In genomic region chr2:236945431-236946016, GRCh38 we compare ENCODE assay signal across 25 cellular contexts.
DNase-seq lines count a peak whose midpoint lies in the region; ATAC-seq, FAIRE-seq and TF ChIP-seq lines count a peak whose summit lies in the region.
"Had no signal": no experiment of that assay in that cellular context is flagged by ENCODE, and none has a peak within 500 bp of the region (broad histone marks: within the 10 kb centered on the region; RNA-seq: fewer than 3 reads in every experiment).

No MANE protein-coding gene starts in this region.

- peak overlapping the region; percentile 27 for H2BK120ac ChIP-seq in mesenchymal stem cell (ENCODE audit: low read depth, low read length)

- H3K27ac ChIP-seq in HepG2 (ENCODE audit: extremely low read length, insufficient read depth, low read length): no peak overlapping the region
- H3K27ac ChIP-seq in right lobe of liver: no peak overlapping the region
- no peak overlapping the region for H3K27ac ChIP-seq in esophagus muscularis mucosa (replicated peaks in 1 of 4)
- no peak overlapping the region for H3K27ac ChIP-seq in mesenchymal stem cell (ENCODE audit: low read length, poor library complexity, severe bottlenecking)
- H3K27ac ChIP-seq in OCI-LY7 (ENCODE audit: low read depth, low read length, poor library complexity, severe bottlenecking): no peak overlapping the region
- H3K27ac ChIP-seq: RWPE1 had no signal

- in situ Hi-C loops in HepG2 (cut with HindIII; ENCODE audit: extremely low pct_ligation_motif_present, low pct_unique_long_range_greater_than_20kb): no loop called here

- H3K9ac ChIP-seq in HepG2 (ENCODE audit: insufficient read depth, low read depth, low read length) (no peak overlapping the region), mesenchymal stem cell (ENCODE audit: low read length) (no peak overlapping the region)

- H3K4me3 Mint-ChIP-seq in type B pancreatic cell: no peak overlapping the region
- H3K4me3 Mint-ChIP-seq in activated CD4-positive, alpha-beta memory T cell treated with anti-CD3 and anti-CD28 coated beads for 36 hours: no peak overlapping the region
- H3K4me3 Mint-ChIP-seq: GM23338, H9 had no signal

- no peaks in the 10 kb centered on the region for H3K4me1 ChIP-seq in HepG2 (ENCODE audit: insufficient read depth, low read length)
- no peaks in the 10 kb centered on the region for H3K4me1 ChIP-seq in right lobe of liver
- H3K4me1 ChIP-seq in esophagus muscularis mucosa: no peaks in the 10 kb centered on the region
- no peaks in the 10 kb centered on the region for H3K4me1 ChIP-seq in mesenchymal stem cell (ENCODE audit: control insufficient read depth, insufficient read depth, low read depth, low read length)
- H3K4me1 ChIP-seq in OCI-LY7 (ENCODE audit: insufficient read depth, low read length, poor library complexity, severe bottlenecking): no peaks in the 10 kb centered on the region

- no peak overlapping the region for H2AK5ac ChIP-seq in mesenchymal stem cell (ENCODE audit: low read length, severe bottlenecking)

- no peak overlapping the region for H3K4me2 ChIP-seq in HepG2 (ENCODE audit: low read depth, low read length)
- H3K4me2 ChIP-seq in mesenchymal stem cell (ENCODE audit: low read length, poor library complexity, severe bottlenecking): no peak overlapping the region
- H3K4me2 ChIP-seq in OCI-LY7 (ENCODE audit: low read length): no peak overlapping the region
- H3K4me2 ChIP-seq: GM23338 had no signal

- FAIRE-seq in HepG2 (lab: Jason Lieb, UNC): no peak
- FAIRE-seq: GM18507 had no signal

- no peak overlapping the region for H3K23ac ChIP-seq in mesenchymal stem cell (ENCODE audit: low read length in 2 of 2)

- H3K27me3 Mint-ChIP-seq in type B pancreatic cell: peaks cover 12% of the 10 kb centered on the region
- H3K27me3 Mint-ChIP-seq in activated CD4-positive, alpha-beta memory T cell treated with anti-CD3 and anti-CD28 coated beads for 36 hours: peaks cover 2% of the 10 kb centered on the region

- TF ChIP-seq RAD21 in HepG2 (CRISPR knock-in tag; IDR thresholded peaks at IDR 0.05): no peak

- peak overlapping the region; percentile 52 to 63 for H3K18ac ChIP-seq in mesenchymal stem cell (ENCODE audit: low read depth in 1 of 2, low read length in 2 of 2)

- H3K27ac Mint-ChIP-seq in type B pancreatic cell: no peak overlapping the region
- H3K27ac Mint-ChIP-seq in activated CD4-positive, alpha-beta memory T cell treated with anti-CD3 and anti-CD28 coated beads for 36 hours: no peak overlapping the region
- H3K27ac Mint-ChIP-seq: CD4-positive, alpha-beta memory T cell; GM23338; H9 had no signal

- TF ChIP-seq CTCF in HepG2 (CRISPR knock-in tag; IDR thresholded peaks at IDR 0.05) (no peak), right lobe of liver (IDR thresholded peaks at IDR 0.05) (no peak), esophagus muscularis mucosa (IDR thresholded peaks at IDR 0.05) (no peak), type B pancreatic cell (conservative IDR thresholded peaks at IDR 0.05) (no peak), OCI-LY7 (conservative IDR thresholded peaks at IDR 0.05; ENCODE audit: low read length) (no peak)

- DNase-seq in HepG2 (ENCODE audit: low spot score) (no peak), right lobe of liver (no peak), esophagus muscularis mucosa (ENCODE audit: extremely low spot score) (peak; percentile 70), mesenchymal stem cell (no peak), type B pancreatic cell (ENCODE audit: extremely low spot score, unreplicated experiment) (peak; percentile 27), OCI-LY7 (ENCODE audit: low spot score) (no peak)
- DNase-seq in activated CD4-positive, alpha-beta memory T cell treated with anti-CD3 and anti-CD28 coated beads for 36 hours: no peak
- DNase-seq: C1 segment of cervical spinal cord; CD4-positive, alpha-beta memory T cell; COR-L47; DMS53; H9; IMR-90; KG1; NCI-H1092; NCI-H1417 treated with DMSO at 0.1 percent for 48 hours; NCI-H2081; NCI-H2227 treated with DMSO at 0.1 percent for 48 hours; NCI-H69; SIG-M5 had no signal

- H2BK5ac ChIP-seq in mesenchymal stem cell (ENCODE audit: low read depth, low read length, poor library complexity, severe bottlenecking): no peak overlapping the region

- H2AFZ ChIP-seq in HepG2 (ENCODE audit: low read length): no peak overlapping the region
- no peak overlapping the region for H2AFZ ChIP-seq in mesenchymal stem cell (ENCODE audit: low read depth, low read length)
- no peak overlapping the region for H2AFZ ChIP-seq in OCI-LY7 (ENCODE audit: low read length)
- H2AFZ ChIP-seq: GM23338 had no signal

- H3K36me3 ChIP-seq in HepG2 (replicated peaks in 1 of 2; ENCODE audit: control insufficient read depth in 1 of 2, insufficient read depth in 2 of 2, low read length in 2 of 2) (no peaks in the 10 kb centered on the region), right lobe of liver (no peaks in the 10 kb centered on the region), esophagus muscularis mucosa (no peaks in the 10 kb centered on the region), mesenchymal stem cell (ENCODE audit: control insufficient read depth in 1 of 2, insufficient read depth in 2 of 2, low read depth in 1 of 2, low read length in 2 of 2) (no peaks in the 10 kb centered on the region), OCI-LY7 (ENCODE audit: insufficient read depth, low read length) (no peaks in the 10 kb centered on the region)

- no peaks in the 10 kb centered on the region for H3K9me3 Mint-ChIP-seq in type B pancreatic cell
- no peaks in the 10 kb centered on the region for H3K9me3 Mint-ChIP-seq in activated CD4-positive, alpha-beta memory T cell treated with anti-CD3 and anti-CD28 coated beads for 36 hours
- H3K9me3 Mint-ChIP-seq: GM23338, H9 had no signal

- no peaks in the 10 kb centered on the region for H3K9me2 ChIP-seq in OCI-LY7 (ENCODE audit: insufficient read depth, low read length)

- H2BK12ac ChIP-seq in mesenchymal stem cell (ENCODE audit: low read length in 2 of 2): peak overlapping the region; percentile 33 to 69

- peak overlapping the region; percentile 11 to 76 for H3K4ac ChIP-seq in mesenchymal stem cell (ENCODE audit: low read depth in 1 of 2, low read length in 2 of 2)

- intact Hi-C loops in HepG2 (cut with micrococcal nuclease; ENCODE audit: unreplicated experiment): no loop called here
- intact Hi-C loops in right lobe of liver (cut with DNase I): no loop called here
- intact Hi-C loops in esophagus muscularis mucosa (cut with DNase I): no loop called here
- intact Hi-C loops in activated CD4-positive, alpha-beta memory T cell treated with anti-CD3 and anti-CD28 coated beads for 36 hours (cut with micrococcal nuclease): no loop called here
- intact Hi-C loops in OCI-LY7 (cut with micrococcal nuclease; ENCODE audit: unreplicated experiment): no loop called here

- peak overlapping the region; percentile 76 for H4K91ac ChIP-seq in mesenchymal stem cell (ENCODE audit: low read length)

- H4K20me1 ChIP-seq in HepG2 (ENCODE audit: insufficient read depth, low read length) (no peaks in the 10 kb centered on the region), OCI-LY7 (ENCODE audit: insufficient read depth, low read length) (no peaks in the 10 kb centered on the region)

- H3K27me3 ChIP-seq in HepG2 (ENCODE audit: control insufficient read depth in 1 of 2, insufficient read depth in 2 of 2, low read length in 2 of 2): peaks cover 0 to 6% of the 10 kb centered on the region in 2 experiments; a peak in 1 of 5 replicates
- no peaks in the 10 kb centered on the region for H3K27me3 ChIP-seq in right lobe of liver
- peaks cover 0 to 3% (median 0%) of the 10 kb centered on the region in 4 donors for H3K27me3 ChIP-seq in esophagus muscularis mucosa
- peaks cover 0 to 1% of the 10 kb centered on the region in 2 experiments for H3K27me3 ChIP-seq in mesenchymal stem cell (ENCODE audit: control insufficient read depth in 1 of 2, insufficient read depth in 1 of 2, low read length in 2 of 2)

- peaks cover 34% of the 10 kb centered on the region for H3K4me1 Mint-ChIP-seq in type B pancreatic cell (ENCODE audit: unreplicated experiment)
- H3K4me1 Mint-ChIP-seq in activated CD4-positive, alpha-beta memory T cell treated with anti-CD3 and anti-CD28 coated beads for 36 hours (ENCODE audit: low read depth): peaks cover 6% of the 10 kb centered on the region
- H3K4me1 Mint-ChIP-seq: CD4-positive, alpha-beta memory T cell had no signal

- TF ChIP-seq POLR2A in HepG2 (IDR thresholded peaks at IDR 0.05; ENCODE audit: insufficient read depth in 1 of 2, low read depth in 2 of 2, low read length in 2 of 2) (no peak), right lobe of liver (IDR thresholded peaks at IDR 0.05) (no peak), esophagus muscularis mucosa (IDR thresholded peaks at IDR 0.05; ENCODE audit: low read depth) (no peak)

- BruUV-seq in HepG2 (replicated peaks; lab: Mats Ljungman, UMichigan) (no TSS peak), OCI-LY7 (replicated peaks; lab: Mats Ljungman, UMichigan) (no TSS peak)

- CTCF ChIA-PET in HepG2 (lab: Yijun Ruan, JAX; ENCODE audit: low intra/inter-chr PET ratio, low total read pairs) (no interaction called here), OCI-LY7 (lab: Charles Lee; ENCODE audit: unreplicated experiment) (no interaction called here)
- CTCF ChIA-PET in activated CD4-positive, alpha-beta memory T cell treated with anti-CD3 and anti-CD28 coated beads for 36 hours (lab: Charles Lee): no interaction called here

- no peaks in the 10 kb centered on the region for H3K79me1 ChIP-seq in mesenchymal stem cell (replicated peaks; ENCODE audit: low read length, poor library complexity, severe bottlenecking)

- 21% methylated on average over 6 of the region's 6 CpGs for WGBS in HepG2 (ENCODE audit: low lambda C conversion rate)
- 74% methylated on average over 3 of the region's 6 CpGs for WGBS in right lobe of liver (ENCODE audit: insufficient coverage, low coverage, low lambda C conversion rate, missing lambda C conversion rate)
- WGBS in esophagus muscularis mucosa: 82% methylated on average over 6 of the region's 6 CpGs
- WGBS in mesenchymal stem cell: 84% methylated on average over 5 of the region's 6 CpGs

- H3K4me3 ChIP-seq in HepG2 (replicated peaks in 1 of 3; ENCODE audit: insufficient read depth in 1 of 3, low read depth in 2 of 3, low read length in 3 of 3): no peak overlapping the region
- H3K4me3 ChIP-seq in right lobe of liver: no peak overlapping the region
- no peak overlapping the region for H3K4me3 ChIP-seq in esophagus muscularis mucosa
- no peak overlapping the region for H3K4me3 ChIP-seq in mesenchymal stem cell (ENCODE audit: insufficient read depth in 1 of 2, low read depth in 1 of 2, low read length in 2 of 2)
- no peak overlapping the region for H3K4me3 ChIP-seq in OCI-LY7 (ENCODE audit: low read depth, low read length, poor library complexity, severe bottlenecking)
- H3K4me3 ChIP-seq: GM23338 had no signal

- POLR2A ChIA-PET in HepG2 (lab: Yijun Ruan, JAX) (no interaction called here), OCI-LY7 (lab: Charles Lee) (no interaction called here)
- POLR2A ChIA-PET in activated CD4-positive, alpha-beta memory T cell treated with anti-CD3 and anti-CD28 coated beads for 36 hours (lab: Charles Lee): no interaction called here

- H3K9me3 ChIP-seq in HepG2 (ENCODE audit: low read length) (no peaks in the 10 kb centered on the region), right lobe of liver (no peaks in the 10 kb centered on the region), esophagus muscularis mucosa (no peaks in the 10 kb centered on the region), mesenchymal stem cell (ENCODE audit: control insufficient read depth, low read length) (no peaks in the 10 kb centered on the region), OCI-LY7 (ENCODE audit: low read length) (no peaks in the 10 kb centered on the region)

- peak overlapping the region; percentile 43 for H4K8ac ChIP-seq in mesenchymal stem cell (ENCODE audit: low read length)

- H3K14ac ChIP-seq in mesenchymal stem cell (ENCODE audit: low read length in 2 of 2): no peak overlapping the region

- 0 out of 3 replicates have a peak, but pooled peaks have one; percentile 41 for ATAC-seq in HepG2
- no peak for ATAC-seq in right lobe of liver
- no peak for ATAC-seq in HG03196 (IDR thresholded peaks at IDR 0.05; ENCODE audit: unreplicated experiment)
- ATAC-seq: GM23338, Panc1 had no signal

- H2BK15ac ChIP-seq in mesenchymal stem cell (ENCODE audit: low read depth, poor library complexity, severe bottlenecking): no peak overlapping the region

- TF ChIP-seq EP300 in HepG2 (IDR thresholded peaks at IDR 0.05; ENCODE audit: low read depth in 2 of 2, low read length in 2 of 2) (no peak), HepG2 (CRISPR knock-in tag; IDR thresholded peaks at IDR 0.05; ENCODE audit: borderline replicate concordance) (no peak), esophagus muscularis mucosa (IDR thresholded peaks at IDR 0.05) (no peak)

- H3K36me3 Mint-ChIP-seq in type B pancreatic cell: peaks cover 4% of the 10 kb centered on the region
- no peaks in the 10 kb centered on the region for H3K36me3 Mint-ChIP-seq in activated CD4-positive, alpha-beta memory T cell treated with anti-CD3 and anti-CD28 coated beads for 36 hours
- H3K36me3 Mint-ChIP-seq: CD4-positive, alpha-beta memory T cell had no signal

- H3K79me2 ChIP-seq in HepG2 (ENCODE audit: insufficient read depth, low read length): no peaks in the 10 kb centered on the region
- no peaks in the 10 kb centered on the region for H3K79me2 ChIP-seq in OCI-LY7 (ENCODE audit: insufficient read depth, low read depth, low read length)

Comparison
In these comparisons a context has a peak if more than half of its experiments do, and no peak if none do; other contexts are left out.
1. DNase-seq: peak in esophagus muscularis mucosa (single experiment) and type B pancreatic cell (single experiment); none in HepG2 (single experiment), right lobe of liver (0 of 3), mesenchymal stem cell (single experiment), activated CD4-positive, alpha-beta memory T cell treated with anti-CD3 and anti-CD28 coated beads for 36 hours (single experiment) and OCI-LY7 (single experiment).